10 cellular contexts compared by ENCODE assay signal in genomic region chr19:54154603-54155345, GRCh38. TPM values are rescaled to one million over a fixed set of nuclear protein-coding genes. Genes with fewer than 3 reads are reported as not detected.
DNase-seq lines count a peak whose midpoint lies in the region; ATAC-seq and TF ChIP-seq lines count a peak whose summit lies in the region.
"Had no signal": no experiment of that assay in that cellular context is flagged by ENCODE, and none has a peak within 500 bp of the region (broad histone marks: within the 10 kb centered on the region; RNA-seq: fewer than 3 reads in every experiment).

No MANE protein-coding gene starts in this region.

- no peak for TF ChIP-seq POLR2A in suprapubic skin (IDR thresholded peaks at IDR 0.05)

- TF ChIP-seq CTCF in suprapubic skin (IDR thresholded peaks at IDR 0.05) = no peak

- H3K27ac Mint-ChIP-seq in stimulated activated effector memory CD8-positive, alpha-beta T cell treated with anti-CD3 and anti-CD28 coated beads, Interleukin-12 subunit alpha, Interleukin-12 subunit beta, amount 100 ng/mL, for 72 hours = peak overlapping the region; percentile 58

- H3K27ac ChIP-seq in suprapubic skin = no peak overlapping the region
- H3K27ac ChIP-seq: C4-2B had no signal

- H3K27me3 ChIP-seq in suprapubic skin = no peaks in the 10 kb centered on the region

- DNase-seq in stimulated activated CD4-positive, alpha-beta T cell treated with anti-CD3 and anti-CD28 coated beads, Interleukin-15, amount 100 ng/mL, for 24 hours = peak; percentile 39
- DNase-seq in stimulated activated CD4-positive, alpha-beta T cell treated with anti-CD3 and anti-CD28 coated beads, Interleukin-2, amount 100 ng/mL, for 48 hours = no peak
- peak in 3 of 5 experiments; percentile 33 to 92 (median 41) for DNase-seq in T-helper 2 cell
- peak; percentile 30 for DNase-seq in dermis blood vessel endothelial cell
- no peak for DNase-seq in stimulated activated effector memory CD8-positive, alpha-beta T cell treated with anti-CD3 and anti-CD28 coated beads, Interleukin-12 subunit alpha, Interleukin-12 subunit beta, amount 100 ng/mL, for 72 hours (ENCODE audit: low spot score in 2 of 2)
- no peak for DNase-seq in AML-193 (lab: John Stamatoyannopoulos, UW)
- DNase-seq in effector CD8-positive, alpha-beta T cell (lab: John Stamatoyannopoulos, UW) = no peak
- no peak for DNase-seq in suprapubic skin (ENCODE audit: low spot score in 2 of 2)
- DNase-seq: NCI-H1694 treated with DMSO at 0.1 percent for 48 hours had no signal

- no peak overlapping the region for H3K4me3 ChIP-seq in suprapubic skin

- H3K4me1 Mint-ChIP-seq in stimulated activated effector memory CD8-positive, alpha-beta T cell treated with anti-CD3 and anti-CD28 coated beads, Interleukin-12 subunit alpha, Interleukin-12 subunit beta, amount 100 ng/mL, for 72 hours = peaks cover 51% of the 10 kb centered on the region

- peaks cover 78% of the 10 kb centered on the region for H3K36me3 ChIP-seq in suprapubic skin

- H3K9me3 Mint-ChIP-seq in stimulated activated effector memory CD8-positive, alpha-beta T cell treated with anti-CD3 and anti-CD28 coated beads, Interleukin-12 subunit alpha, Interleukin-12 subunit beta, amount 100 ng/mL, for 72 hours = no peaks in the 10 kb centered on the region

- no peak overlapping the region for H3K4me3 Mint-ChIP-seq in stimulated activated effector memory CD8-positive, alpha-beta T cell treated with anti-CD3 and anti-CD28 coated beads, Interleukin-12 subunit alpha, Interleukin-12 subunit beta, amount 100 ng/mL, for 72 hours

- 73% methylated on average over 15 of the region's 18 CpGs for WGBS in suprapubic skin

- no peak for TF ChIP-seq EP300 in suprapubic skin (IDR thresholded peaks at IDR 0.05)

- peaks cover 23% of the 10 kb centered on the region for H3K4me1 ChIP-seq in suprapubic skin

- H3K36me3 Mint-ChIP-seq in stimulated activated effector memory CD8-positive, alpha-beta T cell treated with anti-CD3 and anti-CD28 coated beads, Interleukin-12 subunit alpha, Interleukin-12 subunit beta, amount 100 ng/mL, for 72 hours = peaks cover 100% of the 10 kb centered on the region

- no peaks in the 10 kb centered on the region for H3K9me3 ChIP-seq in suprapubic skin

- ATAC-seq in stimulated activated effector memory CD8-positive, alpha-beta T cell treated with anti-CD3 and anti-CD28 coated beads, Interleukin-12 subunit alpha, Interleukin-12 subunit beta, amount 100 ng/mL, for 72 hours = no peak

RNA-seq across cellular contexts. Expression of gene LENG1, which starts 4.7 kb away (rescaled TPM):
- 6.8 and 7.8 TPM in 2 replicates for total RNA-seq in dermis blood vessel endothelial cell
- 1 to 10 TPM; 2.6 to 4.6 (median 4.0) TPM for total RNA-seq in suprapubic skin

RNA-seq across cellular contexts. Expression of gene CNOT3, which starts 17.2 kb away (rescaled TPM):
- 13.3 and 28.4 TPM in 2 replicates for total RNA-seq in dermis blood vessel endothelial cell
- total RNA-seq in suprapubic skin = 10 to 100 TPM; 27.3 to 40.7 (median 35.2) TPM

RNA-seq across cellular contexts. Expression of gene TMC4, which starts 18.2 kb away (rescaled TPM):
- 0.14 and 0.68 TPM in 2 replicates for total RNA-seq in dermis blood vessel endothelial cell
- total RNA-seq in suprapubic skin = 10 to 100 TPM in 2 of 4 donors, 1 to 10 TPM in 2; 3.4 to 22.8 (median 9.0) TPM

RNA-seq across cellular contexts. Expression of gene MBOAT7, which starts 34.6 kb away (rescaled TPM):
- 33.5 and 50.1 TPM in 2 replicates for total RNA-seq in dermis blood vessel endothelial cell
- 10 to 100 TPM; 54.7 to 96.5 (median 58.7) TPM for total RNA-seq in suprapubic skin

RNA-seq across cellular contexts. Expression of gene TSEN34, which starts 36.3 kb away (rescaled TPM):
- total RNA-seq in dermis blood vessel endothelial cell = 71.8 and 78.3 TPM in 2 replicates
- 10 to 100 TPM; 42.7 to 76.3 (median 69.1) TPM for total RNA-seq in suprapubic skin

Comparison
In these comparisons a context has a peak if more than half of its experiments do, and no peak if none do; other contexts are left out.
1. DNase-seq: peak in stimulated activated CD4-positive, alpha-beta T cell treated with anti-CD3 and anti-CD28 coated beads, Interleukin-15, amount 100 ng/mL, for 24 hours (single experiment), T-helper 2 cell (3 of 5) and dermis blood vessel endothelial cell (single experiment); none in stimulated activated CD4-positive, alpha-beta T cell treated with anti-CD3 and anti-CD28 coated beads, Interleukin-2, amount 100 ng/mL, for 48 hours (0 of 2), stimulated activated effector memory CD8-positive, alpha-beta T cell treated with anti-CD3 and anti-CD28 coated beads, Interleukin-12 subunit alpha, Interleukin-12 subunit beta, amount 100 ng/mL, for 72 hours (0 of 2), AML-193 (0 of 2), effector CD8-positive, alpha-beta T cell (single experiment) and suprapubic skin (0 of 2).